17 cellular contexts compared by ENCODE assay signal in genomic region chr20:58984691-58985090, GRCh38. TPM values are rescaled to one million over a fixed set of nuclear protein-coding genes. Genes with fewer than 3 reads are reported as not detected.
DNase-seq lines count a peak whose midpoint lies in the region; ATAC-seq and TF ChIP-seq lines count a peak whose summit lies in the region.
"Had no signal": no experiment of that assay in that cellular context is flagged by ENCODE, and none has a peak within 500 bp of the region (broad histone marks: within the 10 kb centered on the region; RNA-seq: fewer than 3 reads in every experiment).

No MANE protein-coding gene starts in this region.

- H3K27ac ChIP-seq in left ventricle myocardium inferior (replicated peaks) (peak overlapping the region; percentile 8), Panc1 (ENCODE audit: low read length) (no peak overlapping the region), endodermal cell (ENCODE audit: low read depth, low read length) (no peak overlapping the region), thyroid gland (peak overlapping the region in 2 of 3 donors; percentile 7 to 87)
- H3K27ac ChIP-seq: ovary had no signal

- TF ChIP-seq POLR2A in thyroid gland (IDR thresholded peaks at IDR 0.05), result no peak

- 89 to 91% methylated on average over 5 to 6 of the region's 6 CpGs for WGBS in endodermal cell (ENCODE audit: insufficient coverage in 1 of 2, insufficient read length in 1 of 2), 2 experiments
- 87 to 89% methylated on average over 6 of the region's 6 CpGs for WGBS in thyroid gland, 2 donors

- H3K27me3 Mint-ChIP-seq in endodermal cell (ENCODE audit: insufficient read depth), result no peaks in the 10 kb centered on the region
- H3K27me3 Mint-ChIP-seq in activated CD4-positive, alpha-beta T cell treated with anti-CD3 and anti-CD28 coated beads, Interleukin-2, amount 10 ng/mL, durations not matched to agents 7 days and 5 days, result peaks cover 2% of the 10 kb centered on the region

- H3K4me1 ChIP-seq in left ventricle myocardium inferior (peaks cover 60% of the 10 kb centered on the region), Panc1 (ENCODE audit: control insufficient read depth, insufficient read depth, low read length) (peaks cover 10% of the 10 kb centered on the region; the same call in 1 of the 2 replicates), endodermal cell (ENCODE audit: control insufficient read depth, insufficient read depth, low read length) (no peaks in the 10 kb centered on the region), thyroid gland (peaks cover 59 to 62% of the 10 kb centered on the region in 2 donors)

- no peak overlapping the region for H3K9ac ChIP-seq in endodermal cell (ENCODE audit: extremely low read depth, low read length, poor library complexity, severe bottlenecking)

- H3K9me3 ChIP-seq in left ventricle myocardium inferior (replicated peaks) (no peaks in the 10 kb centered on the region), Panc1 (ENCODE audit: control insufficient read depth, insufficient read depth, low read depth, low read length) (no peaks in the 10 kb centered on the region), endodermal cell (ENCODE audit: control insufficient read depth, low read length) (no peaks in the 10 kb centered on the region), thyroid gland (no peaks in the 10 kb centered on the region)
- H3K9me3 ChIP-seq: ovary had no signal

- H3K4me3 ChIP-seq in left ventricle myocardium inferior (no peak overlapping the region), Panc1 (ENCODE audit: low read depth in 2 of 2, low read length in 2 of 2) (no peak overlapping the region), endodermal cell (ENCODE audit: low read length) (no peak overlapping the region), thyroid gland (replicated peaks in 1 of 3) (no peak overlapping the region)
- H3K4me3 ChIP-seq: ovary had no signal

- in situ Hi-C loops in Panc1 (cut with HindIII; ENCODE audit: low pct_unique_long_range_greater_than_20kb, low sequenced_read_pairs), result no loop called here
- in situ Hi-C loops in GM13977 (cut with MboI; ENCODE audit: low pct_unique_long_range_greater_than_20kb, low sequenced_read_pairs, unreplicated experiment), result loop anchor here (10.0 kb wide), 1 partner anchor 90 kb away; no protein-coding TSS in a partner anchor

- CTCF ChIA-PET in Panc1 (lab: Charles Lee), result no interaction called here
- CTCF ChIA-PET in activated CD4-positive, alpha-beta T cell treated with anti-CD3 and anti-CD28 coated beads, Interleukin-2, amount 10 ng/mL, durations not matched to agents 7 days and 5 days (lab: Charles Lee), result interaction anchor here (0.6 to 0.9 kb wide), 2 partner anchors 8 to 24 kb away, joined by 3 read pairs; no protein-coding TSS in a partner anchor

- no peak for DNase-seq in left ventricle myocardium inferior
- DNase-seq in Right ventricle myocardium inferior (ENCODE audit: missing footprints), result no peak
- no peak for DNase-seq in Panc1 (ENCODE audit: low read depth, low spot score)
- peak; percentile 36 for DNase-seq in endodermal cell
- DNase-seq in thyroid gland, result no peak
- DNase-seq in activated CD4-positive, alpha-beta T cell treated with anti-CD3 and anti-CD28 coated beads, Interleukin-2, amount 10 ng/mL, durations not matched to agents 7 days and 5 days, result no peak
- no peak for DNase-seq in GM13977 (ENCODE audit: low spot score)
- no peak for DNase-seq in C1 segment of cervical spinal cord (lab: John Stamatoyannopoulos, UW)
- DNase-seq: activated CD4-positive, alpha-beta T cell treated with anti-CD3 and anti-CD28 coated beads, Interleukin-2, amount 50 U/mL, for 4 hours; cortex of kidney; foreskin melanocyte; NCI-H2081 treated with DMSO at 0.1 percent for 48 hours; ovary had no signal

- H3K36me3 ChIP-seq in left ventricle myocardium inferior (peaks cover 37% of the 10 kb centered on the region), Panc1 (ENCODE audit: control insufficient read depth, insufficient read depth, low read length) (peaks cover 13% of the 10 kb centered on the region), endodermal cell (ENCODE audit: control insufficient read depth, insufficient read depth, low read length) (peaks cover 45% of the 10 kb centered on the region), thyroid gland (peaks cover 19 to 23% of the 10 kb centered on the region in 2 donors)
- H3K36me3 ChIP-seq: ovary had no signal

- H3K9me3 Mint-ChIP-seq in endodermal cell, result no peaks in the 10 kb centered on the region
- H3K9me3 Mint-ChIP-seq in activated CD4-positive, alpha-beta T cell treated with anti-CD3 and anti-CD28 coated beads, Interleukin-2, amount 10 ng/mL, durations not matched to agents 7 days and 5 days, result no peaks in the 10 kb centered on the region

- H3K4me1 Mint-ChIP-seq in endodermal cell, result peaks cover 25% of the 10 kb centered on the region
- peaks cover 38% of the 10 kb centered on the region for H3K4me1 Mint-ChIP-seq in activated CD4-positive, alpha-beta T cell treated with anti-CD3 and anti-CD28 coated beads, Interleukin-2, amount 10 ng/mL, durations not matched to agents 7 days and 5 days

- H3K36me3 Mint-ChIP-seq in endodermal cell (ENCODE audit: low read depth), result peaks cover 42% of the 10 kb centered on the region
- peaks cover 47% of the 10 kb centered on the region for H3K36me3 Mint-ChIP-seq in activated CD4-positive, alpha-beta T cell treated with anti-CD3 and anti-CD28 coated beads, Interleukin-2, amount 10 ng/mL, durations not matched to agents 7 days and 5 days (ENCODE audit: low read depth)

- ATAC-seq in Right ventricle myocardium inferior (no peak), Panc1 (no peak)
- ATAC-seq: left lobe of liver, sciatic nerve, SK-N-SH treated with all-trans-retinoic acid at 6 μM for 48 hours had no signal

- BruUV-seq in Panc1 (replicated peaks; lab: Mats Ljungman, UMichigan), result TSS peak; percentile 39

- TF ChIP-seq CTCF in left ventricle myocardium inferior (IDR thresholded peaks at IDR 0.05; ENCODE audit: borderline replicate concordance) (no peak), Panc1 (IDR thresholded peaks at IDR 0.05) (no peak), endodermal cell (conservative IDR thresholded peaks at IDR 0.05) (no peak), thyroid gland (IDR thresholded peaks at IDR 0.05) (no peak), GM13977 (IDR thresholded peaks at IDR 0.05; ENCODE audit: extremely low read depth, insufficient read depth, missing control alignments) (no peak)

- POLR2A ChIA-PET in Panc1 (lab: Charles Lee), result no interaction called here
- POLR2A ChIA-PET in activated CD4-positive, alpha-beta T cell treated with anti-CD3 and anti-CD28 coated beads, Interleukin-2, amount 10 ng/mL, durations not matched to agents 7 days and 5 days (lab: Charles Lee), result no interaction called here

- H3K27me3 ChIP-seq in left ventricle myocardium inferior (ENCODE audit: low read depth) (no peaks in the 10 kb centered on the region), Panc1 (ENCODE audit: control insufficient read depth, insufficient read depth, low read length) (no peaks in the 10 kb centered on the region), endodermal cell (ENCODE audit: control insufficient read depth, insufficient read depth, low read length, poor library complexity, severe bottlenecking) (no peaks in the 10 kb centered on the region), thyroid gland (no peaks in the 10 kb centered on the region)
- H3K27me3 ChIP-seq: ovary had no signal

- H3K27ac Mint-ChIP-seq in endodermal cell, result no peak overlapping the region
- no peak overlapping the region for H3K27ac Mint-ChIP-seq in activated CD4-positive, alpha-beta T cell treated with anti-CD3 and anti-CD28 coated beads, Interleukin-2, amount 10 ng/mL, durations not matched to agents 7 days and 5 days

- H3K4me3 Mint-ChIP-seq in endodermal cell, result no peak overlapping the region
- H3K4me3 Mint-ChIP-seq in activated CD4-positive, alpha-beta T cell treated with anti-CD3 and anti-CD28 coated beads, Interleukin-2, amount 10 ng/mL, durations not matched to agents 7 days and 5 days, result no peak overlapping the region

- intact Hi-C loops in left ventricle myocardium inferior (cut with micrococcal nuclease) (loop anchor here (10.0 kb wide), 1 partner anchor 80 kb away; no protein-coding TSS in a partner anchor), Right ventricle myocardium inferior (cut with DNase I) (no loop called here), Panc1 (cut with micrococcal nuclease; ENCODE audit: unreplicated experiment) (loop anchor here (10.0 kb wide), 1 partner anchor 90 kb away; no protein-coding TSS in a partner anchor), thyroid gland (cut with DNase I) (loop anchor here (10.0 kb wide), 1 partner anchor 50 kb away; the partner anchor contains the start of gene ATP5F1E)

RNA-seq across cellular contexts. Expression of gene NELFCD, which starts 3.6 kb away (rescaled TPM):
- total RNA-seq in left ventricle myocardium inferior (30.4 TPM), Right ventricle myocardium inferior (30.6 TPM), Panc1 (2021; ENCODE audit: unreplicated experiment) (108 TPM), endodermal cell (10 to 100 TPM; 66.6 to 72.5 TPM), thyroid gland (100 to 1,000 TPM in 3 of 4 donors, 10 to 100 TPM in 1; 96.6 to 129 (median 113) TPM)
- 131 TPM for polyA plus RNA-seq in Panc1 (2012; ENCODE audit: insufficient read length)
- polyA plus RNA-seq in endodermal cell (2013, experiment 1 of 2), result 126 TPM
- 112 TPM for polyA plus RNA-seq in endodermal cell (2013, experiment 2 of 2)
- 10 to 100 TPM; 90.1 to 98.2 TPM for total RNA-seq in activated CD4-positive, alpha-beta T cell treated with anti-CD3 and anti-CD28 coated beads, Interleukin-2, amount 10 ng/mL, durations not matched to agents 7 days and 5 days

RNA-seq across cellular contexts. Expression of gene CTSZ, which starts 22.4 kb away (rescaled TPM):
- total RNA-seq in left ventricle myocardium inferior (131 TPM), Right ventricle myocardium inferior (138 TPM), Panc1 (2021; ENCODE audit: unreplicated experiment) (113 TPM), endodermal cell (10 to 100 TPM; 55.9 to 76.6 TPM), thyroid gland (100 to 1,000 TPM; 152 to 256 (median 212) TPM)
- 220 TPM for polyA plus RNA-seq in Panc1 (2012; ENCODE audit: insufficient read length)
- polyA plus RNA-seq in endodermal cell (2013, experiment 1 of 2), result 33.0 TPM
- polyA plus RNA-seq in endodermal cell (2013, experiment 2 of 2), result 30.2 TPM
- 10 to 100 TPM; 48.2 to 53.3 TPM for total RNA-seq in activated CD4-positive, alpha-beta T cell treated with anti-CD3 and anti-CD28 coated beads, Interleukin-2, amount 10 ng/mL, durations not matched to agents 7 days and 5 days

RNA-seq across cellular contexts. Expression of gene TUBB1, which starts 34.5 kb away (rescaled TPM):
- 0.30 TPM for total RNA-seq in left ventricle myocardium inferior
- total RNA-seq in Right ventricle myocardium inferior, result 0.27 TPM
- not detected for total RNA-seq in Panc1 (2021; ENCODE audit: unreplicated experiment)
- 0.11 TPM for polyA plus RNA-seq in Panc1 (2012; ENCODE audit: insufficient read length)
- total RNA-seq in endodermal cell, result not detected
- polyA plus RNA-seq in endodermal cell (2013, experiment 1 of 2), result not detected
- polyA plus RNA-seq in endodermal cell (2013, experiment 2 of 2), result not detected
- total RNA-seq in thyroid gland, result under 1 TPM in 2 of 4 donors, not detected in 2; 0.11 to 0.46 TPM
- not detected for total RNA-seq in activated CD4-positive, alpha-beta T cell treated with anti-CD3 and anti-CD28 coated beads, Interleukin-2, amount 10 ng/mL, durations not matched to agents 7 days and 5 days
- total RNA-seq: astrocyte had no signal

RNA-seq across cellular contexts. Expression of gene ATP5F1E, which starts 47.4 kb away (rescaled TPM):
- total RNA-seq in left ventricle myocardium inferior (134 TPM), Right ventricle myocardium inferior (132 TPM), Panc1 (2021; ENCODE audit: unreplicated experiment) (90.6 TPM), endodermal cell (10 to 100 TPM; 52.6 to 62.6 TPM), thyroid gland (10 to 100 TPM; 13.3 to 57.8 (median 32.4) TPM)
- 203 TPM for polyA plus RNA-seq in Panc1 (2012; ENCODE audit: insufficient read length)
- 73.3 TPM for polyA plus RNA-seq in endodermal cell (2013, experiment 1 of 2)
- 79.4 TPM for polyA plus RNA-seq in endodermal cell (2013, experiment 2 of 2)
- 100 to 1,000 TPM in 1 of 2 experiments, 10 to 100 TPM in 1; 98.1 to 101 TPM for total RNA-seq in activated CD4-positive, alpha-beta T cell treated with anti-CD3 and anti-CD28 coated beads, Interleukin-2, amount 10 ng/mL, durations not matched to agents 7 days and 5 days

RNA-seq across cellular contexts. Expression of gene PRELID3B, which starts 57.9 kb away (rescaled TPM):
- 46.6 TPM for total RNA-seq in left ventricle myocardium inferior
- 45.7 TPM for total RNA-seq in Right ventricle myocardium inferior
- total RNA-seq in Panc1 (2021; ENCODE audit: unreplicated experiment), result 131 TPM
- 108 TPM for polyA plus RNA-seq in Panc1 (2012; ENCODE audit: insufficient read length)
- total RNA-seq in endodermal cell, result 10 to 100 TPM; 48.6 to 50.8 TPM
- polyA plus RNA-seq in endodermal cell (2013, experiment 1 of 2), result 54.6 TPM
- polyA plus RNA-seq in endodermal cell (2013, experiment 2 of 2), result 51.3 TPM
- total RNA-seq in thyroid gland, result 100 to 1,000 TPM in 1 of 4 donors, 10 to 100 TPM in 3; 74.4 to 112 (median 85.6) TPM
- total RNA-seq in activated CD4-positive, alpha-beta T cell treated with anti-CD3 and anti-CD28 coated beads, Interleukin-2, amount 10 ng/mL, durations not matched to agents 7 days and 5 days, result 10 to 100 TPM; 66.4 to 82.5 TPM

Comparison
In these comparisons a context has a peak if more than half of its experiments do, and no peak if none do; other contexts are left out.
1. H3K27ac ChIP-seq: peak in left ventricle myocardium inferior (single experiment) and thyroid gland (2 of 3); none in Panc1 (single experiment) and endodermal cell (single experiment).